Comparison of ENCODE assay signal across 8 cellular contexts in the genomic region with DNA sequence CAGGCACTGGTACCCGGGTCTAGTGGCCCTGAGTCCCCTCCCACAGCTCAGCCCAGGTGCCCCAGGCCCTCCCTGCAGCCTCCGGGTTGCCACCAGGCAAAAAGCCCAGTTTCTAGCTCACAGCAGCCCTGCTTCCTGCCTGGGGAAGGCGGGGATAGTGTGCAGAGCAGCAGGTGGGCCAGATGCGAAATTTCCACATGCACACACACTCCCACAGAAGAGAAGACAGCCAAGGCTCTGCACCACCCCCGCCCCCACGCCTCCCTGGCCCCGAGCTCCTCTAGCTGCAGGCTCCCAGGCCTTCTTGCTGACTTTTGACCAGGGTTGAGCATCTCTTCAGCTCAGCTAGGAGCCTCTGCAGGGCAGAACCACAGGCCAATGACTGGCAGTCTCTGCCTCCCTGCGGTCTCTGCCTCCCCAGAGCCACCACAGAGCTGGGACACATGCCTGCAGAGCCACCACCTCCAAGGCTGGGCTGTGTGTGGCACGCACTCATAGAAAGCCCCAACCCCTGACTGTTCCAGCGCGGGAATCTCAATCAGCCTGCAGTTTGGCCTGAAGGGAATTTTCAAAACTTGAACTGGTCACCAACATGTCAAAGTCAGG. TPM values are rescaled to one million over a fixed set of nuclear protein-coding genes. Genes with fewer than 3 reads are reported as not detected.
A peak's percentile ranks its signal among the peaks of the same experiment; 100 is the strongest.
DNase-seq lines count a peak whose midpoint lies in the region; ATAC-seq and TF ChIP-seq lines count a peak whose summit lies in the region.

No MANE protein-coding gene starts in this region.

- peaks cover 65% of the 10 kb centered on the region for H3K36me3 Mint-ChIP-seq in activated B cell treated with CpG ODN at 0.5 μM for 24 hours (ENCODE audit: low read depth)

- ATAC-seq in DND-41 (ENCODE audit: insufficient read depth, low read depth) (peak; percentile 84), HG02588 (IDR thresholded peaks at IDR 0.05; ENCODE audit: unreplicated experiment) (peak; percentile 38), activated B cell treated with CpG ODN at 0.5 μM for 24 hours (ENCODE audit: low read depth) (no peak), HG02981 (IDR thresholded peaks at IDR 0.05; ENCODE audit: unreplicated experiment) (no peak)

- no peak overlapping the region for H3K4me2 ChIP-seq in DND-41 (ENCODE audit: insufficient read depth, low read length)

- H3K27ac Mint-ChIP-seq in activated B cell treated with CpG ODN at 0.5 μM for 24 hours, result peak overlapping the region; percentile 50

- intact Hi-C loops in activated B cell treated with CpG ODN at 0.5 μM for 24 hours (cut with micrococcal nuclease), result no loop called here

- H3K79me2 ChIP-seq in DND-41 (ENCODE audit: insufficient read depth, low read length), result peaks cover 83% of the 10 kb centered on the region

- no peak overlapping the region for H2AFZ ChIP-seq in DND-41 (ENCODE audit: low read depth, low read length)

- H3K9me3 ChIP-seq in DND-41 (ENCODE audit: insufficient read depth, low read length, severe bottlenecking), result no peaks in the 10 kb centered on the region
- no peaks in the 10 kb centered on the region for H3K9me3 ChIP-seq in mucosa of rectum (ENCODE audit: control insufficient read depth in 2 of 2, low read length in 2 of 2)

- no peak for TF ChIP-seq CTCF in DND-41 (IDR thresholded peaks at IDR 0.05; ENCODE audit: borderline replicate concordance, extremely low read depth, low read length, poor library complexity, severe bottlenecking)
- no peak for TF ChIP-seq CTCF in activated B cell treated with CpG ODN at 0.5 μM for 24 hours (IDR thresholded peaks at IDR 0.05)

- H3K9me3 Mint-ChIP-seq in activated B cell treated with CpG ODN at 0.5 μM for 24 hours, result no peaks in the 10 kb centered on the region

- H3K4me3 ChIP-seq in DND-41 (ENCODE audit: low read depth in 1 of 2, low read length in 2 of 2) (no peak overlapping the region), mucosa of rectum (ENCODE audit: low read length in 2 of 2) (no peak overlapping the region)

- H3K9ac ChIP-seq in DND-41 (ENCODE audit: low read depth, low read length) (no peak overlapping the region), mucosa of rectum (ENCODE audit: low read depth in 1 of 2, low read length in 2 of 2) (peak overlapping the region; percentile 6 to 68)

- H4K20me1 ChIP-seq in DND-41 (ENCODE audit: insufficient read depth, low read length), result peaks cover 69% of the 10 kb centered on the region

- H3K27me3 ChIP-seq in DND-41 (ENCODE audit: insufficient read depth, low read length, poor library complexity) (no peaks in the 10 kb centered on the region), mucosa of rectum (ENCODE audit: control insufficient read depth in 2 of 2, insufficient read depth in 2 of 2, low read length in 2 of 2) (no peaks in the 10 kb centered on the region)

- H3K4me3 Mint-ChIP-seq in activated B cell treated with CpG ODN at 0.5 μM for 24 hours, result no peak overlapping the region

- no peak overlapping the region for H3K27ac ChIP-seq in DND-41 (ENCODE audit: low read length)
- H3K27ac ChIP-seq in mucosa of rectum (ENCODE audit: low read depth in 2 of 2, low read length in 2 of 2), result peak overlapping the region; percentile 76 to 77

- H3K27me3 Mint-ChIP-seq in activated B cell treated with CpG ODN at 0.5 μM for 24 hours, result no peaks in the 10 kb centered on the region

- peaks cover 73% of the 10 kb centered on the region for H3K36me3 ChIP-seq in DND-41 (ENCODE audit: insufficient read depth, low read length)
- H3K36me3 ChIP-seq in mucosa of rectum (ENCODE audit: control insufficient read depth in 2 of 2, insufficient read depth in 2 of 2, low read length in 2 of 2), result peaks cover 27 to 33% of the 10 kb centered on the region in 2 donors

- peaks cover 43% of the 10 kb centered on the region for H3K4me1 Mint-ChIP-seq in activated B cell treated with CpG ODN at 0.5 μM for 24 hours

- POLR2A ChIA-PET in activated B cell treated with CpG ODN at 0.5 μM for 24 hours (lab: Charles Lee), result no interaction called here

- DNase-seq in DND-41, result peak; percentile 62
- DNase-seq in activated B cell treated with CpG ODN at 0.5 μM for 24 hours, result no peak
- DNase-seq in GM19238 (ENCODE audit: insufficient read length, low spot score), result no peak
- DNase-seq in GDM1 (lab: John Stamatoyannopoulos, UW), result no peak
- DNase-seq in CD1c-positive myeloid dendritic cell (ENCODE audit: extremely low spot score), result no peak

- H3K4me1 ChIP-seq in DND-41 (ENCODE audit: insufficient read depth, low read length), result peaks cover 22% of the 10 kb centered on the region
- peaks cover 28 to 62% of the 10 kb centered on the region in 2 donors for H3K4me1 ChIP-seq in mucosa of rectum (ENCODE audit: control insufficient read depth in 2 of 2, insufficient read depth in 2 of 2, low read length in 2 of 2)

- CTCF ChIA-PET in activated B cell treated with CpG ODN at 0.5 μM for 24 hours (lab: Charles Lee), result no interaction called here

RNA-seq across cellular contexts. Expression of gene SLC66A2, which starts 7.2 kb away (rescaled TPM):
- 32.3 and 36.4 TPM in 2 replicates for total RNA-seq in activated B cell treated with CpG ODN at 0.5 μM for 24 hours

RNA-seq across cellular contexts. Expression of gene HSBP1L1, which starts 20.2 kb away (rescaled TPM):
- total RNA-seq in activated B cell treated with CpG ODN at 0.5 μM for 24 hours, result 0.98 and 2.5 TPM in 2 replicates

RNA-seq across cellular contexts. Expression of gene TXNL4A, which starts 44.1 kb away (rescaled TPM):
- total RNA-seq in activated B cell treated with CpG ODN at 0.5 μM for 24 hours, result 94.7 and 96.9 TPM in 2 replicates

Comparison
In these comparisons a context has a peak if more than half of its experiments do, and no peak if none do; other contexts are left out.
1. ATAC-seq: peak in DND-41 (single experiment) and HG02588 (single experiment); none in activated B cell treated with CpG ODN at 0.5 μM for 24 hours (single experiment) and HG02981 (single experiment).